In the genomic region with DNA sequence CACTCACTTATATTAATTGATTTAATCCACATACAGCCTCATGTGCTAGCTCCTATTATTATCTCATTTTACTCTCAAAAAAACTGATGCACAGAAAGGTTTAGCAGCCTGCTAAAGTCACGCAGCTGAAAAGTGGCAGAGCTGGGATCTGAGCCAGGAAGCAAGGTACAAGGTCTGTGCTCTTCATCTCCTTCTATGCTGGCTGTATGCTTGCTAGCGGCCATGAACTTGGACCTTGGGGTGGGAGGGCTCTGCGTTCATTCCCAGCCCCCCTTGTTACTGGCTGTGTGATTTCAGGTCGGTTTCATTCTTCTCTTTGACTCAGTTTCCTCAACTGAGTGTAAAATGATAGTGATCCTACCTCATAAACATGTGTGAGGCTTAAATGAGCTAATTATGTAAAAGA, we compare ENCODE assay signal across 1 cellular context.
TF ChIP-seq lines count a peak whose summit lies in the region.

No MANE protein-coding gene starts in this region.

TF ChIP-seq in HepG2, 621 proteins besides CTCF, POLR2A, EP300 and RAD21 (continued from another document and continues in another):
- TF ChIP-seq ZXDC (CRISPR knock-in tag; IDR thresholded peaks at IDR 0.05) (no peak), SOX5 (CRISPR knock-in tag; IDR thresholded peaks at IDR 0.05; ENCODE audit: borderline replicate concordance) (peak; percentile 44; the same call in 1 of the 2 replicates), PRMT3 (CRISPR knock-in tag; IDR thresholded peaks at IDR 0.05; ENCODE audit: borderline replicate concordance, low read depth) (no peak), ZBTB1 (CRISPR knock-in tag; IDR thresholded peaks at IDR 0.05; ENCODE audit: borderline replicate concordance) (no peak), ZNF724P (CRISPR knock-in tag; IDR thresholded peaks at IDR 0.05; ENCODE audit: borderline replicate concordance) (0 out of 2 replicates have a peak, but pooled peaks have one; percentile 53), ATF6 (CRISPR knock-in tag; conservative IDR thresholded peaks at IDR 0.05) (no peak), FOXO4 (CRISPR knock-in tag; conservative IDR thresholded peaks at IDR 0.05) (no peak), SP2 (CRISPR knock-in tag; IDR thresholded peaks at IDR 0.05) (no peak), TCF7L2 (IDR thresholded peaks at IDR 0.05; ENCODE audit: low read depth, low read length) (no peak), PAF1 (CRISPR knock-in tag; IDR thresholded peaks at IDR 0.05) (no peak), HNF4G (IDR thresholded peaks at IDR 0.05; ENCODE audit: borderline replicate concordance, low read depth, low read length) (peak; percentile 83; the same call in 1 of the 2 replicates), HNF4G (CRISPR knock-in tag; IDR thresholded peaks at IDR 0.05; ENCODE audit: borderline replicate concordance, low read depth) (peak; percentile 46; the same call in 1 of the 2 replicates), ATF4 (CRISPR knock-in tag; IDR thresholded peaks at IDR 0.05) (no peak), MXD3 (CRISPR knock-in tag; IDR thresholded peaks at IDR 0.05) (no peak), ZNF788 (CRISPR knock-in tag; IDR thresholded peaks at IDR 0.05; ENCODE audit: borderline replicate concordance) (peak; percentile 50; the same call in 1 of the 2 replicates), ZNF512 (CRISPR knock-in tag; IDR thresholded peaks at IDR 0.05) (no peak), ZNF274 (CRISPR knock-in tag; IDR thresholded peaks at IDR 0.05) (0 out of 2 replicates have a peak, but pooled peaks have one; percentile 13), ZNF850 (CRISPR knock-in tag; conservative IDR thresholded peaks at IDR 0.05) (no peak), MYPOP (CRISPR knock-in tag; IDR thresholded peaks at IDR 0.05) (no peak), ZNF30 (CRISPR knock-in tag; IDR thresholded peaks at IDR 0.05) (no peak), REL (CRISPR knock-in tag; conservative IDR thresholded peaks at IDR 0.05) (no peak), ZNF879 (CRISPR knock-in tag; IDR thresholded peaks at IDR 0.05) (no peak), PHF21A (CRISPR knock-in tag; IDR thresholded peaks at IDR 0.05) (peak; percentile 41), ZNF224 (CRISPR knock-in tag; IDR thresholded peaks at IDR 0.05) (no peak), KDM6A (CRISPR knock-in tag; IDR thresholded peaks at IDR 0.05; ENCODE audit: low read depth) (0 out of 2 replicates have a peak, but pooled peaks have one; percentile 22), HDAC1 (CRISPR knock-in tag; IDR thresholded peaks at IDR 0.05) (peak; percentile 61), ZNF572 (CRISPR knock-in tag; IDR thresholded peaks at IDR 0.05) (no peak), ZNF558 (CRISPR knock-in tag; IDR thresholded peaks at IDR 0.05; ENCODE audit: borderline replicate concordance) (no peak), MED8 (CRISPR knock-in tag; IDR thresholded peaks at IDR 0.05; ENCODE audit: insufficient replicate concordance) (no peak)
- TF ChIP-seq, protein P1, sequence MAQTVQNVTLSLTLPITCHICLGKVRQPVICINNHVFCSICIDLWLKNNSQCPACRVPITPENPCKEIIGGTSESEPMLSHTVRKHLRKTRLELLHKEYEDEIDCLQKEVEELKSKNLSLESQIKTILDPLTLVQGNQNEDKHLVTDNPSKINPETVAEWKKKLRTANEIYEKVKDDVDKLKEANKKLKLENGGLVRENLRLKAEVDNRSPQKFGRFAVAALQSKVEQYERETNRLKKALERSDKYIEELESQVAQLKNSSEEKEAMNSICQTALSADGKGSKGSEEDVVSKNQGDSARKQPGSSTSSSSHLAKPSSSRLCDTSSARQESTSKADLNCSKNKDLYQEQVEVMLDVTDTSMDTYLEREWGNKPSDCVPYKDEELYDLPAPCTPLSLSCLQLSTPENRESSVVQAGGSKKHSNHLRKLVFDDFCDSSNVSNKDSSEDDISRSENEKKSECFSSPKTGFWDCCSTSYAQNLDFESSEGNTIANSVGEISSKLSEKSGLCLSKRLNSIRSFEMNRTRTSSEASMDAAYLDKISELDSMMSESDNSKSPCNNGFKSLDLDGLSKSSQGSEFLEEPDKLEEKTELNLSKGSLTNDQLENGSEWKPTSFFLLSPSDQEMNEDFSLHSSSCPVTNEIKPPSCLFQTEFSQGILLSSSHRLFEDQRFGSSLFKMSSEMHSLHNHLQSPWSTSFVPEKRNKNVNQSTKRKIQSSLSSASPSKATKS (CRISPR knock-in tag; IDR thresholded peaks at IDR 0.05): no peak
- TF ChIP-seq, protein P2, sequence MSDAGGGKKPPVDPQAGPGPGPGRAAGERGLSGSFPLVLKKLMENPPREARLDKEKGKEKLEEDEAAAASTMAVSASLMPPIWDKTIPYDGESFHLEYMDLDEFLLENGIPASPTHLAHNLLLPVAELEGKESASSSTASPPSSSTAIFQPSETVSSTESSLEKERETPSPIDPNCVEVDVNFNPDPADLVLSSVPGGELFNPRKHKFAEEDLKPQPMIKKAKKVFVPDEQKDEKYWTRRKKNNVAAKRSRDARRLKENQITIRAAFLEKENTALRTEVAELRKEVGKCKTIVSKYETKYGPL (CRISPR knock-in tag; IDR thresholded peaks at IDR 0.05): no peak
- TF ChIP-seq, protein P3, sequence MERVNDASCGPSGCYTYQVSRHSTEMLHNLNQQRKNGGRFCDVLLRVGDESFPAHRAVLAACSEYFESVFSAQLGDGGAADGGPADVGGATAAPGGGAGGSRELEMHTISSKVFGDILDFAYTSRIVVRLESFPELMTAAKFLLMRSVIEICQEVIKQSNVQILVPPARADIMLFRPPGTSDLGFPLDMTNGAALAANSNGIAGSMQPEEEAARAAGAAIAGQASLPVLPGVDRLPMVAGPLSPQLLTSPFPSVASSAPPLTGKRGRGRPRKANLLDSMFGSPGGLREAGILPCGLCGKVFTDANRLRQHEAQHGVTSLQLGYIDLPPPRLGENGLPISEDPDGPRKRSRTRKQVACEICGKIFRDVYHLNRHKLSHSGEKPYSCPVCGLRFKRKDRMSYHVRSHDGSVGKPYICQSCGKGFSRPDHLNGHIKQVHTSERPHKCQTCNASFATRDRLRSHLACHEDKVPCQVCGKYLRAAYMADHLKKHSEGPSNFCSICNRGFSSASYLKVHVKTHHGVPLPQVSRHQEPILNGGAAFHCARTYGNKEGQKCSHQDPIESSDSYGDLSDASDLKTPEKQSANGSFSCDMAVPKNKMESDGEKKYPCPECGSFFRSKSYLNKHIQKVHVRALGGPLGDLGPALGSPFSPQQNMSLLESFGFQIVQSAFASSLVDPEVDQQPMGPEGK (CRISPR knock-in tag; IDR thresholded peaks at IDR 0.05): peak; percentile 49; the same call in 1 of the 2 replicates
- TF ChIP-seq, protein P4, sequence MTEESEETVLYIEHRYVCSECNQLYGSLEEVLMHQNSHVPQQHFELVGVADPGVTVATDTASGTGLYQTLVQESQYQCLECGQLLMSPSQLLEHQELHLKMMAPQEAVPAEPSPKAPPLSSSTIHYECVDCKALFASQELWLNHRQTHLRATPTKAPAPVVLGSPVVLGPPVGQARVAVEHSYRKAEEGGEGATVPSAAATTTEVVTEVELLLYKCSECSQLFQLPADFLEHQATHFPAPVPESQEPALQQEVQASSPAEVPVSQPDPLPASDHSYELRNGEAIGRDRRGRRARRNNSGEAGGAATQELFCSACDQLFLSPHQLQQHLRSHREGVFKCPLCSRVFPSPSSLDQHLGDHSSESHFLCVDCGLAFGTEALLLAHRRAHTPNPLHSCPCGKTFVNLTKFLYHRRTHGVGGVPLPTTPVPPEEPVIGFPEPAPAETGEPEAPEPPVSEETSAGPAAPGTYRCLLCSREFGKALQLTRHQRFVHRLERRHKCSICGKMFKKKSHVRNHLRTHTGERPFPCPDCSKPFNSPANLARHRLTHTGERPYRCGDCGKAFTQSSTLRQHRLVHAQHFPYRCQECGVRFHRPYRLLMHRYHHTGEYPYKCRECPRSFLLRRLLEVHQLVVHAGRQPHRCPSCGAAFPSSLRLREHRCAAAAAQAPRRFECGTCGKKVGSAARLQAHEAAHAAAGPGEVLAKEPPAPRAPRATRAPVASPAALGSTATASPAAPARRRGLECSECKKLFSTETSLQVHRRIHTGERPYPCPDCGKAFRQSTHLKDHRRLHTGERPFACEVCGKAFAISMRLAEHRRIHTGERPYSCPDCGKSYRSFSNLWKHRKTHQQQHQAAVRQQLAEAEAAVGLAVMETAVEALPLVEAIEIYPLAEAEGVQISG (CRISPR knock-in tag; IDR thresholded peaks at IDR 0.05): peak; percentile 51; the same call in 1 of the 2 replicates
- TF ChIP-seq, protein P5, sequence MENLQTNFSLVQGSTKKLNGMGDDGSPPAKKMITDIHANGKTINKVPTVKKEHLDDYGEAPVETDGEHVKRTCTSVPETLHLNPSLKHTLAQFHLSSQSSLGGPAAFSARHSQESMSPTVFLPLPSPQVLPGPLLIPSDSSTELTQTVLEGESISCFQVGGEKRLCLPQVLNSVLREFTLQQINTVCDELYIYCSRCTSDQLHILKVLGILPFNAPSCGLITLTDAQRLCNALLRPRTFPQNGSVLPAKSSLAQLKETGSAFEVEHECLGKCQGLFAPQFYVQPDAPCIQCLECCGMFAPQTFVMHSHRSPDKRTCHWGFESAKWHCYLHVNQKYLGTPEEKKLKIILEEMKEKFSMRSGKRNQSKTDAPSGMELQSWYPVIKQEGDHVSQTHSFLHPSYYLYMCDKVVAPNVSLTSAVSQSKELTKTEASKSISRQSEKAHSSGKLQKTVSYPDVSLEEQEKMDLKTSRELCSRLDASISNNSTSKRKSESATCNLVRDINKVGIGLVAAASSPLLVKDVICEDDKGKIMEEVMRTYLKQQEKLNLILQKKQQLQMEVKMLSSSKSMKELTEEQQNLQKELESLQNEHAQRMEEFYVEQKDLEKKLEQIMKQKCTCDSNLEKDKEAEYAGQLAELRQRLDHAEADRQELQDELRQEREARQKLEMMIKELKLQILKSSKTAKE (CRISPR knock-in tag; IDR thresholded peaks at IDR 0.05; ENCODE audit: borderline replicate concordance): 0 out of 2 replicates have a peak, but pooled peaks have one; percentile 40
